1 cellular context compared by ENCODE assay signal in genomic region chr17:50461550-50462132, GRCh38.
TF ChIP-seq lines count a peak whose summit lies in the region.

No MANE protein-coding gene starts in this region.

TF ChIP-seq in H1, 55 proteins besides CTCF, POLR2A, EP300 and RAD21:
- TF ChIP-seq CREB1 (IDR thresholded peaks at IDR 0.05), result no peak
